In genomic region chr5:130571076-130571475, GRCh38 we compare ENCODE assay signal across 25 cellular contexts.
A peak's percentile ranks its signal among the peaks of the same experiment; 100 is the strongest.
DNase-seq lines count a peak whose midpoint lies in the region; TF ChIP-seq lines count a peak whose summit lies in the region.
"Had no signal": no experiment of that assay in that cellular context is flagged by ENCODE, and none has a peak within 500 bp of the region (broad histone marks: within the 10 kb centered on the region; RNA-seq: fewer than 3 reads in every experiment).

No MANE protein-coding gene starts in this region.

- peak; percentile 66 for DNase-seq in MCF 10A (ENCODE audit: unreplicated experiment)
- DNase-seq in breast epithelium (ENCODE audit: low spot score in 2 of 2): no peak
- peak; percentile 74 for DNase-seq in brain pericyte (ENCODE audit: low read depth, low spot score)
- DNase-seq in fibroblast of pulmonary artery (ENCODE audit: low read depth): peak; percentile 77
- no peak for DNase-seq in SK-N-DZ (ENCODE audit: low spot score)
- no peak for DNase-seq in glutamatergic neuron
- DNase-seq in MM.1S: no peak
- DNase-seq in suprapubic skin (ENCODE audit: low spot score in 2 of 2): no peak
- DNase-seq: activated CD4-positive, alpha-beta T cell treated with anti-CD3 and anti-CD28 coated beads for 1 hour; activated T-cell treated with anti-CD3 and anti-CD28 coated beads, Interleukin-2, amount 50 U/mL, for 1 hour; COR-L47; DMS79 treated with DMSO at 0.1 percent for 48 hours; left colon; mesendoderm; NCI-H1436 treated with DMSO at 0.1 percent for 48 hours; NK-92 treated with Interleukin-12 subunit alpha and Interleukin-12 subunit beta, amount 100 ng/mL, for 24 hours; sigmoid colon; stimulated activated naive CD8-positive, alpha-beta T cell treated with anti-CD3 and anti-CD28 coated beads, Interleukin-15, amount 100 ng/mL, for 72 hours; T-helper 1 cell had no signal

- H3K9me3 Mint-ChIP-seq in MCF 10A (ENCODE audit: unreplicated experiment) (no peaks in the 10 kb centered on the region), glutamatergic neuron (ENCODE audit: unreplicated experiment) (no peaks in the 10 kb centered on the region)
- H3K9me3 Mint-ChIP-seq: dendritic cell treated with granulocyte-macrophage colony-stimulating factor and Interleukin-4, amounts not matched to agents 40 ng/mL and 50 ng/mL, for 4 days; stimulated activated naive CD8-positive, alpha-beta T cell treated with anti-CD3 and anti-CD28 coated beads, Interleukin-15, amount 100 ng/mL, for 72 hours had no signal

- TF ChIP-seq POLR2A in breast epithelium (IDR thresholded peaks at IDR 0.05) (no peak), suprapubic skin (IDR thresholded peaks at IDR 0.05) (no peak)

- H3K4me1 Mint-ChIP-seq in MCF 10A (ENCODE audit: insufficient read depth, unreplicated experiment) (peaks cover 6% of the 10 kb centered on the region), glutamatergic neuron (ENCODE audit: low read depth, unreplicated experiment) (no peaks in the 10 kb centered on the region)
- H3K4me1 Mint-ChIP-seq: stimulated activated naive CD8-positive, alpha-beta T cell treated with anti-CD3 and anti-CD28 coated beads, Interleukin-15, amount 100 ng/mL, for 72 hours had no signal

- H3K9ac ChIP-seq in MM.1S (ENCODE audit: low read length): no peak overlapping the region

- intact Hi-C loops in MCF 10A (cut with micrococcal nuclease) (no loop called here), breast epithelium (cut with DNase I; ENCODE audit: low total_unique reads) (no loop called here)

- no peaks in the 10 kb centered on the region for H3K27me3 ChIP-seq in breast epithelium
- H3K27me3 ChIP-seq in MM.1S (replicated peaks; ENCODE audit: insufficient read depth, low read length): no peaks in the 10 kb centered on the region
- no peaks in the 10 kb centered on the region for H3K27me3 ChIP-seq in suprapubic skin
- H3K27me3 ChIP-seq: cardiac muscle cell, neutrophil, sigmoid colon, SJCRH30, tibial nerve had no signal

- H3K4me3 ChIP-seq in breast epithelium (no peak overlapping the region), fibroblast of pulmonary artery (replicated peaks; ENCODE audit: low read depth, low read length) (no peak overlapping the region), MM.1S (ENCODE audit: low read length) (no peak overlapping the region), suprapubic skin (no peak overlapping the region)
- H3K4me3 ChIP-seq: cardiac muscle cell, sigmoid colon, SJCRH30, tibial nerve had no signal

- no peak overlapping the region for H3K27ac ChIP-seq in breast epithelium
- H3K27ac ChIP-seq in MM.1S (ENCODE audit: low read length): no peak overlapping the region
- no peak overlapping the region for H3K27ac ChIP-seq in suprapubic skin
- H3K27ac ChIP-seq: cardiac muscle cell, neutrophil, sigmoid colon, SJCRH30, tibial nerve had no signal

- H3K4me1 ChIP-seq in breast epithelium (no peaks in the 10 kb centered on the region), MM.1S (ENCODE audit: low read length) (no peaks in the 10 kb centered on the region), suprapubic skin (no peaks in the 10 kb centered on the region)
- H3K4me1 ChIP-seq: sigmoid colon, SJCRH30, tibial nerve had no signal

- no peaks in the 10 kb centered on the region for H3K9me2 ChIP-seq in MM.1S (replicated peaks; ENCODE audit: insufficient read depth, low read length)

- H3K27me3 Mint-ChIP-seq in MCF 10A (ENCODE audit: insufficient read depth, unreplicated experiment): no peaks in the 10 kb centered on the region
- H3K27me3 Mint-ChIP-seq in glutamatergic neuron (ENCODE audit: unreplicated experiment): no peaks in the 10 kb centered on the region
- H3K27me3 Mint-ChIP-seq: dendritic cell treated with granulocyte-macrophage colony-stimulating factor and Interleukin-4, amounts not matched to agents 40 ng/mL and 50 ng/mL, for 4 days; progenitor cell of endocrine pancreas; stimulated activated naive CD8-positive, alpha-beta T cell treated with anti-CD3 and anti-CD28 coated beads, Interleukin-15, amount 100 ng/mL, for 72 hours had no signal

- H2AFZ ChIP-seq in MM.1S (ENCODE audit: low read length): no peak overlapping the region

- no TSS peak for BruUV-seq in MCF 10A (replicated peaks; lab: Mats Ljungman, UMichigan)

- CTCF ChIA-PET in MCF 10A (lab: Yijun Ruan, JAX): interaction anchor here (1.0 kb wide), 1 partner anchor 16 kb away, joined by 3 read pairs; no protein-coding TSS in a partner anchor

- no peak overlapping the region for H3K4me2 ChIP-seq in MM.1S (ENCODE audit: low read depth, low read length)

- no peaks in the 10 kb centered on the region for H3K79me2 ChIP-seq in MM.1S (ENCODE audit: low read length)

- no peak overlapping the region for H3K4me3 Mint-ChIP-seq in MCF 10A (ENCODE audit: unreplicated experiment)
- no peak overlapping the region for H3K4me3 Mint-ChIP-seq in glutamatergic neuron (ENCODE audit: unreplicated experiment)
- H3K4me3 Mint-ChIP-seq: dendritic cell treated with granulocyte-macrophage colony-stimulating factor and Interleukin-4, amounts not matched to agents 40 ng/mL and 50 ng/mL, for 4 days; stimulated activated naive CD8-positive, alpha-beta T cell treated with anti-CD3 and anti-CD28 coated beads, Interleukin-15, amount 100 ng/mL, for 72 hours had no signal

- no peak for TF ChIP-seq EP300 in suprapubic skin (IDR thresholded peaks at IDR 0.05)

- H3K9me3 ChIP-seq in breast epithelium (no peaks in the 10 kb centered on the region), MM.1S (replicated peaks; ENCODE audit: insufficient read depth, low read length) (no peaks in the 10 kb centered on the region), suprapubic skin (no peaks in the 10 kb centered on the region)
- H3K9me3 ChIP-seq: neutrophil, sigmoid colon, SJCRH30, tibial nerve had no signal

- TF ChIP-seq CTCF in MCF 10A (IDR thresholded peaks at IDR 0.05; ENCODE audit: unreplicated experiment) (no peak), breast epithelium (IDR thresholded peaks at IDR 0.05) (no peak), fibroblast of pulmonary artery (IDR thresholded peaks at IDR 0.05; ENCODE audit: low read length, missing control alignments) (no peak), glutamatergic neuron (IDR thresholded peaks at IDR 0.05; ENCODE audit: partially characterized antibody, unreplicated experiment) (no peak), MM.1S (IDR thresholded peaks at IDR 0.05; ENCODE audit: low read length) (no peak), suprapubic skin (IDR thresholded peaks at IDR 0.05) (no peak)

- no peaks in the 10 kb centered on the region for H3K36me3 Mint-ChIP-seq in MCF 10A (ENCODE audit: insufficient read depth, unreplicated experiment)
- H3K36me3 Mint-ChIP-seq in glutamatergic neuron (ENCODE audit: unreplicated experiment): no peaks in the 10 kb centered on the region

- POLR2A ChIA-PET in MCF 10A (lab: Yijun Ruan, JAX): interaction anchor here (0.5 to 0.7 kb wide), 2 partner anchors 51 to 128 kb away, joined by 3 read pairs; no protein-coding TSS in a partner anchor

- H3K36me3 ChIP-seq in breast epithelium: no peaks in the 10 kb centered on the region
- H3K36me3 ChIP-seq in MM.1S (replicated peaks; ENCODE audit: insufficient read depth, low read length): no peaks in the 10 kb centered on the region
- H3K36me3 ChIP-seq in suprapubic skin: no peaks in the 10 kb centered on the region
- H3K36me3 ChIP-seq: cardiac muscle cell, neutrophil, sigmoid colon, SJCRH30, tibial nerve had no signal

- H3K27ac Mint-ChIP-seq in MCF 10A (ENCODE audit: low read depth, unreplicated experiment) (no peak overlapping the region), glutamatergic neuron (ENCODE audit: unreplicated experiment) (no peak overlapping the region)
- H3K27ac Mint-ChIP-seq: dendritic cell treated with granulocyte-macrophage colony-stimulating factor and Interleukin-4, amounts not matched to agents 40 ng/mL and 50 ng/mL, for 4 days; progenitor cell of endocrine pancreas; stimulated activated naive CD8-positive, alpha-beta T cell treated with anti-CD3 and anti-CD28 coated beads, Interleukin-15, amount 100 ng/mL, for 72 hours had no signal

- no peaks in the 10 kb centered on the region for H3F3A ChIP-seq in MM.1S (ENCODE audit: insufficient read depth, low read length)

- no peaks in the 10 kb centered on the region for H4K20me1 ChIP-seq in MM.1S (ENCODE audit: insufficient read depth, low read length)

Comparison
In these comparisons a context has a peak if more than half of its experiments do, and no peak if none do; other contexts are left out.
1. DNase-seq: peak in MCF 10A (single experiment), brain pericyte (single experiment) and fibroblast of pulmonary artery (single experiment); none in breast epithelium (0 of 2), SK-N-DZ (single experiment), glutamatergic neuron (single experiment), MM.1S (single experiment) and suprapubic skin (0 of 2).